Comparison of ENCODE assay signal across 8 cellular contexts in genomic region chr6:149032318-149032598, GRCh38.
DNase-seq lines count a peak whose midpoint lies in the region; ATAC-seq and TF ChIP-seq lines count a peak whose summit lies in the region.

No MANE protein-coding gene starts in this region.

- no peaks in the 10 kb centered on the region for H3K9me3 ChIP-seq in neuronal stem cell (replicated peaks in 1 of 2; ENCODE audit: control insufficient read depth in 2 of 2, insufficient read depth in 1 of 2, low read depth in 1 of 2, low read length in 2 of 2)

- H3K14ac ChIP-seq in neuronal stem cell (ENCODE audit: low read length) = peak overlapping the region; percentile 50

- H3K4me1 ChIP-seq in neuronal stem cell (ENCODE audit: control insufficient read depth in 2 of 2, insufficient read depth in 1 of 2, low read depth in 1 of 2, low read length in 2 of 2) = peaks cover 7 to 24% of the 10 kb centered on the region in 2 donors
- peaks cover 2% of the 10 kb centered on the region for H3K4me1 ChIP-seq in mesendoderm (ENCODE audit: control insufficient read depth, low read depth, low read length)

- no peaks in the 10 kb centered on the region for H3K27me3 ChIP-seq in neuronal stem cell (ENCODE audit: control insufficient read depth in 3 of 3, insufficient read depth in 3 of 3, low read depth in 1 of 3, low read length in 3 of 3)
- no peaks in the 10 kb centered on the region for H3K27me3 ChIP-seq in mesendoderm (ENCODE audit: insufficient read depth, low read length, poor library complexity)

- H2BK5ac ChIP-seq in neuronal stem cell (ENCODE audit: low read length) = no peak overlapping the region
- no peak overlapping the region for H2BK5ac ChIP-seq in mesendoderm (ENCODE audit: low read length)

- H3K4me2 ChIP-seq in neuronal stem cell (ENCODE audit: insufficient read depth, low read length, poor library complexity, severe bottlenecking) (no peak overlapping the region), mesendoderm (ENCODE audit: low read length) (no peak overlapping the region)

- H2AFZ ChIP-seq in neuronal stem cell (ENCODE audit: low read length) = no peak overlapping the region

- H3K27ac ChIP-seq in neuronal stem cell (replicated peaks; ENCODE audit: low read length) (no peak overlapping the region), mesendoderm (ENCODE audit: low read depth, low read length) (no peak overlapping the region)

- H2BK12ac ChIP-seq in neuronal stem cell (ENCODE audit: low read length) = peak overlapping the region; percentile 14

- no peaks in the 10 kb centered on the region for H3K9me3 Mint-ChIP-seq in activated B cell treated with CpG ODN at 0.5 μM for 24 hours

- H3K18ac ChIP-seq in neuronal stem cell (ENCODE audit: low read length) = peak overlapping the region; percentile 65
- no peak overlapping the region for H3K18ac ChIP-seq in mesendoderm (ENCODE audit: low read length)

- H3K36me3 ChIP-seq in neuronal stem cell (replicated peaks in 1 of 2; ENCODE audit: control insufficient read depth in 2 of 2, insufficient read depth in 2 of 2, low read length in 2 of 2) (no peaks in the 10 kb centered on the region), mesendoderm (ENCODE audit: control insufficient read depth, insufficient read depth, low read length) (no peaks in the 10 kb centered on the region)

- intact Hi-C loops in activated B cell treated with CpG ODN at 0.5 μM for 24 hours (cut with micrococcal nuclease) = loop anchor here (1.0 to 2.0 kb wide), 2 partner anchors 15 to 34 kb away; no protein-coding TSS in a partner anchor

- peak overlapping the region; percentile 85 for H3K27ac Mint-ChIP-seq in activated B cell treated with CpG ODN at 0.5 μM for 24 hours

- H4K5ac ChIP-seq in mesendoderm (ENCODE audit: low read length) = no peak overlapping the region

- peaks cover 49% of the 10 kb centered on the region for H3K4me1 Mint-ChIP-seq in activated B cell treated with CpG ODN at 0.5 μM for 24 hours

- H3K56ac ChIP-seq in mesendoderm (ENCODE audit: low read length) = no peak overlapping the region

- H2AK5ac ChIP-seq in neuronal stem cell (ENCODE audit: low read depth, low read length) = peak overlapping the region; percentile 58
- H2AK5ac ChIP-seq in mesendoderm (ENCODE audit: low read length) = no peak overlapping the region

- H3K36me3 Mint-ChIP-seq in activated B cell treated with CpG ODN at 0.5 μM for 24 hours (ENCODE audit: low read depth) = peaks cover 20% of the 10 kb centered on the region

- H4K91ac ChIP-seq in neuronal stem cell (ENCODE audit: low read depth, low read length, poor library complexity) = no peak overlapping the region

- ATAC-seq in GM18502 (IDR thresholded peaks at IDR 0.05; ENCODE audit: poor library complexity, unreplicated experiment) (peak; percentile 14), HG02571 (IDR thresholded peaks at IDR 0.05; ENCODE audit: unreplicated experiment) (peak; percentile 21), activated B cell treated with CpG ODN at 0.5 μM for 24 hours (ENCODE audit: low read depth) (peak; percentile 11)

- CTCF ChIA-PET in activated B cell treated with CpG ODN at 0.5 μM for 24 hours (lab: Charles Lee) = interaction anchor here (1.0 to 4.4 kb wide), 6 partner anchors 13 to 485 kb away, joined by 3 to 26 read pairs (median 4); no protein-coding TSS in a partner anchor

- H3K4ac ChIP-seq in neuronal stem cell (ENCODE audit: low read length) = no peak overlapping the region
- H3K4ac ChIP-seq in mesendoderm (ENCODE audit: low read depth, low read length) = no peak overlapping the region

- DNase-seq in activated B cell treated with CpG ODN at 0.5 μM for 24 hours = no peak
- no peak for DNase-seq in neuronal stem cell (ENCODE audit: low spot score)
- DNase-seq in superior temporal gyrus (ENCODE audit: extremely low spot score) = no peak
- no peak for DNase-seq in mesendoderm
- no peak for DNase-seq in NCI-H526 (lab: John Stamatoyannopoulos, UW)
- DNase-seq in NOMO-1 (lab: John Stamatoyannopoulos, UW; ENCODE audit: unreplicated experiment in 2 of 2) = no peak

- H2BK15ac ChIP-seq in neuronal stem cell (ENCODE audit: low read length) (no peak overlapping the region), mesendoderm (replicated peaks; ENCODE audit: low read depth) (no peak overlapping the region)

- WGBS in neuronal stem cell (ENCODE audit: extremely low coverage in 2 of 2, insufficient read length in 2 of 2, insufficient replicate concordance in 1 of 2), 2 donors = no CpG with 5 or more reads among the region's 5 CpGs
- WGBS in mesendoderm (ENCODE audit: extremely low coverage, insufficient coverage, low lambda C conversion rate) = no CpG with 5 or more reads among the region's 5 CpGs

- peak overlapping the region; percentile 30 for H3K9ac ChIP-seq in neuronal stem cell (ENCODE audit: low read depth, low read length, poor library complexity)
- no peak overlapping the region for H3K9ac ChIP-seq in mesendoderm (ENCODE audit: low read length)

- H3K79me1 ChIP-seq in neuronal stem cell (ENCODE audit: low read depth, low read length) (no peaks in the 10 kb centered on the region), mesendoderm (ENCODE audit: low read length) (no peaks in the 10 kb centered on the region)

- no peak for TF ChIP-seq CTCF in activated B cell treated with CpG ODN at 0.5 μM for 24 hours (IDR thresholded peaks at IDR 0.05)

- no peak overlapping the region for H2BK120ac ChIP-seq in neuronal stem cell (ENCODE audit: low read depth, low read length)
- no peak overlapping the region for H2BK120ac ChIP-seq in mesendoderm (ENCODE audit: low read depth, low read length)

- no peak overlapping the region for H3K4me3 ChIP-seq in neuronal stem cell (ENCODE audit: low read length in 2 of 2)
- no peak overlapping the region for H3K4me3 ChIP-seq in mesendoderm (ENCODE audit: low read length)

- no peaks in the 10 kb centered on the region for H3K79me2 ChIP-seq in mesendoderm (ENCODE audit: control insufficient read depth, insufficient read depth, low read length)

- H4K8ac ChIP-seq in neuronal stem cell (ENCODE audit: low read depth, low read length) (no peak overlapping the region), mesendoderm (ENCODE audit: low read depth, low read length) (no peak overlapping the region)

- H3K23ac ChIP-seq in neuronal stem cell (ENCODE audit: low read depth, low read length, poor library complexity) (no peak overlapping the region), mesendoderm (ENCODE audit: low read length) (no peak overlapping the region)

- H3K27me3 Mint-ChIP-seq in activated B cell treated with CpG ODN at 0.5 μM for 24 hours = no peaks in the 10 kb centered on the region

- POLR2A ChIA-PET in activated B cell treated with CpG ODN at 0.5 μM for 24 hours (lab: Charles Lee) = interaction anchor here (0.6 to 3.8 kb wide), 8 partner anchors 22 to 400 kb away, joined by 3 to 22 read pairs (median 4); partner anchors contain the start of gene TAB2

- H3K4me3 Mint-ChIP-seq in activated B cell treated with CpG ODN at 0.5 μM for 24 hours = peak overlapping the region; percentile 83
